22 cellular contexts compared by ENCODE assay signal in genomic region chr3:54537506-54537905, GRCh38.
DNase-seq lines count a peak whose midpoint lies in the region; ATAC-seq and TF ChIP-seq lines count a peak whose summit lies in the region.
"Had no signal": no experiment of that assay in that cellular context is flagged by ENCODE, and none has a peak within 500 bp of the region (broad histone marks: within the 10 kb centered on the region; RNA-seq: fewer than 3 reads in every experiment).

No MANE protein-coding gene starts in this region.

- no peaks in the 10 kb centered on the region for H3K27me3 ChIP-seq in esophagus muscularis mucosa
- H3K27me3 ChIP-seq: BE2C; BLaER1 treated with 17β-estradiol and CSF1 and Interleukin-3, amounts not matched to agents 10 nM and 100 nM had no signal

- H3K27ac ChIP-seq in esophagus muscularis mucosa (replicated peaks in 1 of 4), result no peak overlapping the region
- H3K27ac ChIP-seq: A549; BLaER1 treated with 17β-estradiol and CSF1 and Interleukin-3, amounts not matched to agents 10 nM and 100 nM; GM23248 had no signal

- no peaks in the 10 kb centered on the region for H3K36me3 Mint-ChIP-seq in osteocyte (ENCODE audit: unreplicated experiment)
- H3K36me3 Mint-ChIP-seq: CD14-positive monocyte; CD8-positive, alpha-beta memory T cell had no signal

- no peak for TF ChIP-seq POLR2A in esophagus muscularis mucosa (IDR thresholded peaks at IDR 0.05; ENCODE audit: low read depth)

- 87% methylated on average over 3 of the region's 6 CpGs for WGBS in esophagus muscularis mucosa

- TF ChIP-seq CTCF in esophagus muscularis mucosa (IDR thresholded peaks at IDR 0.05) (no peak), osteocyte (IDR thresholded peaks at IDR 0.05) (no peak)

- H3K4me3 Mint-ChIP-seq in osteocyte (ENCODE audit: unreplicated experiment), result no peak overlapping the region
- H3K4me3 Mint-ChIP-seq: CD14-positive monocyte; CD4-positive, alpha-beta T cell; CD8-positive, alpha-beta memory T cell; H9 had no signal

- no peak overlapping the region for H3K4me3 ChIP-seq in esophagus muscularis mucosa
- H3K4me3 ChIP-seq: A549; BLaER1 treated with 17β-estradiol and CSF1 and Interleukin-3, amounts not matched to agents 10 nM and 100 nM; GM23248 had no signal

- H3K9me3 ChIP-seq in esophagus muscularis mucosa, result no peaks in the 10 kb centered on the region
- H3K9me3 ChIP-seq: A549; BE2C; BLaER1 treated with 17β-estradiol and CSF1 and Interleukin-3, amounts not matched to agents 10 nM and 100 nM had no signal

- ATAC-seq in Right ventricle myocardium inferior, result no peak
- ATAC-seq: A549, HCT116 had no signal

- no peaks in the 10 kb centered on the region for H3K27me3 Mint-ChIP-seq in osteocyte (ENCODE audit: unreplicated experiment)
- H3K27me3 Mint-ChIP-seq: CD4-positive, alpha-beta T cell; CD8-positive, alpha-beta memory T cell had no signal

- no peaks in the 10 kb centered on the region for H3K4me1 ChIP-seq in esophagus muscularis mucosa
- H3K4me1 ChIP-seq: A549, BE2C had no signal

- DNase-seq in Right ventricle myocardium inferior (ENCODE audit: missing footprints) (peak; percentile 34), cardiac septum (ENCODE audit: low spot score) (no peak), esophagus muscularis mucosa (ENCODE audit: extremely low spot score) (peak; percentile 82), osteocyte (ENCODE audit: extremely low spot score, unreplicated experiment) (peak; percentile 51), NCI-H1930 (lab: John Stamatoyannopoulos, UW) (no peak), T-helper 2 cell (no peak)
- DNase-seq: 8988T; ACHN; AML-193; BE2C; CD4-positive, alpha-beta T cell; CD8-positive, alpha-beta memory T cell; DMS 273 treated with DMSO at 0.1 percent for 48 hours; DMS79; EL; GDM1; GM23248; H9 had no signal

- no peak for TF ChIP-seq EP300 in esophagus muscularis mucosa (IDR thresholded peaks at IDR 0.05)

- H3K4me1 Mint-ChIP-seq in osteocyte (ENCODE audit: unreplicated experiment), result no peaks in the 10 kb centered on the region
- H3K4me1 Mint-ChIP-seq: CD14-positive monocyte; CD8-positive, alpha-beta memory T cell had no signal

- H3K36me3 ChIP-seq in esophagus muscularis mucosa, result no peaks in the 10 kb centered on the region
- H3K36me3 ChIP-seq: BE2C; BLaER1 treated with 17β-estradiol and CSF1 and Interleukin-3, amounts not matched to agents 10 nM and 100 nM had no signal

- peaks cover 4% of the 10 kb centered on the region for H3K9me3 Mint-ChIP-seq in osteocyte (ENCODE audit: unreplicated experiment)
- H3K9me3 Mint-ChIP-seq: H9 had no signal

- no peak overlapping the region for H3K27ac Mint-ChIP-seq in osteocyte (ENCODE audit: unreplicated experiment)
- H3K27ac Mint-ChIP-seq: CD14-positive monocyte; CD4-positive, alpha-beta T cell; CD8-positive, alpha-beta memory T cell; H9 had no signal

- intact Hi-C loops in Right ventricle myocardium inferior (cut with DNase I), result no loop called here
- intact Hi-C loops in cardiac septum (cut with DNase I), result no loop called here
- intact Hi-C loops in esophagus muscularis mucosa (cut with DNase I), result no loop called here

Comparison
In these comparisons a context has a peak if more than half of its experiments do, and no peak if none do; other contexts are left out.
1. DNase-seq: peak in Right ventricle myocardium inferior (single experiment), esophagus muscularis mucosa (single experiment) and osteocyte (single experiment); none in cardiac septum (single experiment), NCI-H1930 (0 of 2) and T-helper 2 cell (0 of 5).